1 cellular context compared by ENCODE assay signal in the genomic region with DNA sequence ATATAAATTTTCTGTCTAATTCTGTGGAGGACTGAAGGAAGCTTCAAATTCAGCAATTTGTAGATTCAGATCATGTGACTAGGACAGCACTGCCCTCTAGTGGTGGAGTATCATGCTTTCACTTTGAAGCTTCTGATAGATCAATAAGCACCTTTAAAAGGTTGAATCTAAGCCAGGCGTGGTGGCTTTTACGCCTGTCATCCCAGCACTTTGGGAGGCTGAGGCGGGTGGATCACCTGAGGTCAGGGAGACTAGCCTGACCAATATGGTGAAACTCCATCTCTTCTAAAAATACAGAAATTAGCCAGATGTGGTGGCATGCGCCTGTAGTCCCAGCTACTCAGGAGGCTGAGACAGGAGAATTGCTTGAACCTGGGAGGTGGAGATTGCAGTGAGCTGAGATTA.
TF ChIP-seq lines count a peak whose summit lies in the region.

No MANE protein-coding gene starts in this region.

TF ChIP-seq in HepG2, 621 proteins besides CTCF, POLR2A, EP300 and RAD21 (continued from another document):
- TF ChIP-seq FOXA3 (CRISPR knock-in tag; IDR thresholded peaks at IDR 0.05) (0 out of 2 replicates have a peak, but pooled peaks have one; percentile 38), STAG1 (CRISPR knock-in tag; IDR thresholded peaks at IDR 0.05) (peak; percentile 68), RAD51 (IDR thresholded peaks at IDR 0.05; ENCODE audit: borderline replicate concordance) (0 out of 2 replicates have a peak, but pooled peaks have one; percentile 24), SMC3 (IDR thresholded peaks at IDR 0.05; ENCODE audit: low read length) (peak; percentile 56; the same call in 1 of the 2 replicates)
- TF ChIP-seq, protein P1, sequence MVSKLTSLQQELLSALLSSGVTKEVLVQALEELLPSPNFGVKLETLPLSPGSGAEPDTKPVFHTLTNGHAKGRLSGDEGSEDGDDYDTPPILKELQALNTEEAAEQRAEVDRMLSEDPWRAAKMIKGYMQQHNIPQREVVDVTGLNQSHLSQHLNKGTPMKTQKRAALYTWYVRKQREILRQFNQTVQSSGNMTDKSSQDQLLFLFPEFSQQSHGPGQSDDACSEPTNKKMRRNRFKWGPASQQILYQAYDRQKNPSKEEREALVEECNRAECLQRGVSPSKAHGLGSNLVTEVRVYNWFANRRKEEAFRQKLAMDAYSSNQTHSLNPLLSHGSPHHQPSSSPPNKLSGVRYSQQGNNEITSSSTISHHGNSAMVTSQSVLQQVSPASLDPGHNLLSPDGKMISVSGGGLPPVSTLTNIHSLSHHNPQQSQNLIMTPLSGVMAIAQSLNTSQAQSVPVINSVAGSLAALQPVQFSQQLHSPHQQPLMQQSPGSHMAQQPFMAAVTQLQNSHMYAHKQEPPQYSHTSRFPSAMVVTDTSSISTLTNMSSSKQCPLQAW (CRISPR knock-in tag; IDR thresholded peaks at IDR 0.05): 0 out of 2 replicates have a peak, but pooled peaks have one; percentile 24
- TF ChIP-seq, protein P2, sequence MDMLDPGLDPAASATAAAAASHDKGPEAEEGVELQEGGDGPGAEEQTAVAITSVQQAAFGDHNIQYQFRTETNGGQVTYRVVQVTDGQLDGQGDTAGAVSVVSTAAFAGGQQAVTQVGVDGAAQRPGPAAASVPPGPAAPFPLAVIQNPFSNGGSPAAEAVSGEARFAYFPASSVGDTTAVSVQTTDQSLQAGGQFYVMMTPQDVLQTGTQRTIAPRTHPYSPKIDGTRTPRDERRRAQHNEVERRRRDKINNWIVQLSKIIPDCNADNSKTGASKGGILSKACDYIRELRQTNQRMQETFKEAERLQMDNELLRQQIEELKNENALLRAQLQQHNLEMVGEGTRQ (IDR thresholded peaks at IDR 0.05; ENCODE audit: low read depth, low read length): peak; percentile 32; the same call in 1 of the 2 replicates
- TF ChIP-seq, protein P2 (CRISPR knock-in tag; IDR thresholded peaks at IDR 0.05; ENCODE audit: borderline replicate concordance): peak; percentile 73; the same call in 1 of the 2 replicates
- TF ChIP-seq, protein P3, sequence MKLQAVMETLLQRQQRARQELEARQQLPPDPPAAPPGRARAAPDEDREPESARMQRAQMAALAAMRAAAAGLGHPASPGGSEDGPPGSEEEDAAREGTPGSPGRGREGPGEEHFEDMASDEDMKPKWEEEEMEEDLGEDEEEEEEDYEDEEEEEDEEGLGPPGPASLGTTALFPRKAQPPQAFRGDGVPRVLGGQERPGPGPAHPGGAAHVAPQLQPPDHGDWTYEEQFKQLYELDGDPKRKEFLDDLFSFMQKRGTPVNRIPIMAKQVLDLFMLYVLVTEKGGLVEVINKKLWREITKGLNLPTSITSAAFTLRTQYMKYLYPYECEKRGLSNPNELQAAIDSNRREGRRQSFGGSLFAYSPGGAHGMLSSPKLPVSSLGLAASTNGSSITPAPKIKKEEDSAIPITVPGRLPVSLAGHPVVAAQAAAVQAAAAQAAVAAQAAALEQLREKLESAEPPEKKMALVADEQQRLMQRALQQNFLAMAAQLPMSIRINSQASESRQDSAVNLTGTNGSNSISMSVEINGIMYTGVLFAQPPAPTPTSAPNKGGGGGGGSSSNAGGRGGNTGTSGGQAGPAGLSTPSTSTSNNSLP (IDR thresholded peaks at IDR 0.05; ENCODE audit: low read depth, low read length): peak; percentile 53; the same call in 1 of the 2 replicates
- TF ChIP-seq, protein P4, sequence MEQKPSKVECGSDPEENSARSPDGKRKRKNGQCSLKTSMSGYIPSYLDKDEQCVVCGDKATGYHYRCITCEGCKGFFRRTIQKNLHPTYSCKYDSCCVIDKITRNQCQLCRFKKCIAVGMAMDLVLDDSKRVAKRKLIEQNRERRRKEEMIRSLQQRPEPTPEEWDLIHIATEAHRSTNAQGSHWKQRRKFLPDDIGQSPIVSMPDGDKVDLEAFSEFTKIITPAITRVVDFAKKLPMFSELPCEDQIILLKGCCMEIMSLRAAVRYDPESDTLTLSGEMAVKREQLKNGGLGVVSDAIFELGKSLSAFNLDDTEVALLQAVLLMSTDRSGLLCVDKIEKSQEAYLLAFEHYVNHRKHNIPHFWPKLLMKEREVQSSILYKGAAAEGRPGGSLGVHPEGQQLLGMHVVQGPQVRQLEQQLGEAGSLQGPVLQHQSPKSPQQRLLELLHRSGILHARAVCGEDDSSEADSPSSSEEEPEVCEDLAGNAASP (CRISPR knock-in tag; IDR thresholded peaks at IDR 0.05; ENCODE audit: borderline replicate concordance): 0 out of 2 replicates have a peak, but pooled peaks have one; percentile 18
